ENCODE assay signal across 8 cellular contexts in genomic region chr7:6578114-6579084, GRCh38. TPM values are rescaled to one million over a fixed set of nuclear protein-coding genes. Genes with fewer than 3 reads are reported as not detected.
DNase-seq lines count a peak whose midpoint lies in the region; ATAC-seq and TF ChIP-seq lines count a peak whose summit lies in the region.

No MANE protein-coding gene starts in this region.

- H3K9me3 ChIP-seq in tibial artery, result no peaks in the 10 kb centered on the region

- H3K27me3 ChIP-seq in tibial artery, result no peaks in the 10 kb centered on the region

- peak overlapping the region; percentile 91 to 96 for H3K27ac ChIP-seq in tibial artery

- H3K9me3 Mint-ChIP-seq in activated T-cell treated with anti-CD3 and anti-CD28 coated beads, Interleukin-2, amount 50 U/mL, for 24 hours, result no peaks in the 10 kb centered on the region
- no peaks in the 10 kb centered on the region for H3K9me3 Mint-ChIP-seq in activated T-helper 2 cell treated with anti-CD3 and anti-CD28 coated beads, Interferon-gamma antibody, Interleukin-2, Interleukin-4, amounts not matched to agents 10 μg/mL and 5 μg/mL and 100 μg/mL, durations not matched to agents 14 hours and 24 hours and 36 hours

- no peak for TF ChIP-seq CTCF in tibial artery (IDR thresholded peaks at IDR 0.05)

- H3K36me3 Mint-ChIP-seq in activated T-cell treated with anti-CD3 and anti-CD28 coated beads, Interleukin-2, amount 50 U/mL, for 24 hours (ENCODE audit: low read depth), result peaks cover 44% of the 10 kb centered on the region
- peaks cover 32% of the 10 kb centered on the region for H3K36me3 Mint-ChIP-seq in activated T-helper 2 cell treated with anti-CD3 and anti-CD28 coated beads, Interferon-gamma antibody, Interleukin-2, Interleukin-4, amounts not matched to agents 10 μg/mL and 5 μg/mL and 100 μg/mL, durations not matched to agents 14 hours and 24 hours and 36 hours (ENCODE audit: low read depth)

- peak overlapping the region; percentile 93 for H3K27ac Mint-ChIP-seq in activated T-cell treated with anti-CD3 and anti-CD28 coated beads, Interleukin-2, amount 50 U/mL, for 24 hours
- peak overlapping the region; percentile 82 for H3K27ac Mint-ChIP-seq in activated T-helper 2 cell treated with anti-CD3 and anti-CD28 coated beads, Interferon-gamma antibody, Interleukin-2, Interleukin-4, amounts not matched to agents 10 μg/mL and 5 μg/mL and 100 μg/mL, durations not matched to agents 14 hours and 24 hours and 36 hours

- peaks cover 18 to 39% (median 24%) of the 10 kb centered on the region in 3 donors for H3K36me3 ChIP-seq in tibial artery

- peaks cover 0 to 13% (median 0%) of the 10 kb centered on the region in 4 donors for H3K4me1 ChIP-seq in tibial artery

- H3K4me3 Mint-ChIP-seq in activated T-cell treated with anti-CD3 and anti-CD28 coated beads, Interleukin-2, amount 50 U/mL, for 24 hours, result peak overlapping the region; percentile 84
- H3K4me3 Mint-ChIP-seq in activated T-helper 2 cell treated with anti-CD3 and anti-CD28 coated beads, Interferon-gamma antibody, Interleukin-2, Interleukin-4, amounts not matched to agents 10 μg/mL and 5 μg/mL and 100 μg/mL, durations not matched to agents 14 hours and 24 hours and 36 hours (ENCODE audit: low read depth), result peak overlapping the region; percentile 82

- no peaks in the 10 kb centered on the region for H3K27me3 Mint-ChIP-seq in activated T-cell treated with anti-CD3 and anti-CD28 coated beads, Interleukin-2, amount 50 U/mL, for 24 hours
- no peaks in the 10 kb centered on the region for H3K27me3 Mint-ChIP-seq in activated T-helper 2 cell treated with anti-CD3 and anti-CD28 coated beads, Interferon-gamma antibody, Interleukin-2, Interleukin-4, amounts not matched to agents 10 μg/mL and 5 μg/mL and 100 μg/mL, durations not matched to agents 14 hours and 24 hours and 36 hours (ENCODE audit: low read depth)

- peak overlapping the region; percentile 64 to 65 for H3K4me3 ChIP-seq in tibial artery

- H3K4me1 Mint-ChIP-seq in activated T-cell treated with anti-CD3 and anti-CD28 coated beads, Interleukin-2, amount 50 U/mL, for 24 hours (ENCODE audit: low read depth), result peaks cover 34% of the 10 kb centered on the region
- peaks cover 23% of the 10 kb centered on the region for H3K4me1 Mint-ChIP-seq in activated T-helper 2 cell treated with anti-CD3 and anti-CD28 coated beads, Interferon-gamma antibody, Interleukin-2, Interleukin-4, amounts not matched to agents 10 μg/mL and 5 μg/mL and 100 μg/mL, durations not matched to agents 14 hours and 24 hours and 36 hours (ENCODE audit: low read depth)

- DNase-seq in activated T-cell treated with anti-CD3 and anti-CD28 coated beads, Interleukin-2, amount 50 U/mL, for 24 hours, result no peak
- no peak for DNase-seq in activated T-cell treated with anti-CD3 and anti-CD28 coated beads, Interleukin-2, amount 50 U/mL, for 48 hours
- no peak for DNase-seq in activated T-helper 2 cell treated with anti-CD3 and anti-CD28 coated beads, Interferon-gamma antibody, Interleukin-2, Interleukin-4, amounts not matched to agents 10 μg/mL and 5 μg/mL and 100 μg/mL, durations not matched to agents 14 hours and 24 hours and 36 hours (ENCODE audit: low spot score)
- DNase-seq in kidney tubule cell (ENCODE audit: low spot score) (peak; percentile 44), tibial artery (no peak), NCI-H2029 treated with DMSO at 0.1 percent for 48 hours (lab: John Stamatoyannopoulos, UW) (no peak), OCI-M1 (lab: John Stamatoyannopoulos, UW) (no peak)

- no peak for ATAC-seq in GM18519 (IDR thresholded peaks at IDR 0.05; ENCODE audit: low FRiP score, unreplicated experiment)

- intact Hi-C loops in activated T-helper 2 cell treated with anti-CD3 and anti-CD28 coated beads, Interferon-gamma antibody, Interleukin-2, Interleukin-4, amounts not matched to agents 10 μg/mL and 5 μg/mL and 100 μg/mL, durations not matched to agents 14 hours and 24 hours and 36 hours (cut with micrococcal nuclease), result loop anchor here (5.0 kb wide), 1 partner anchor 129 kb away; the partner anchor contains the start of gene ZNF12
- intact Hi-C loops in tibial artery (cut with DNase I; ENCODE audit: low total_unique reads), result no loop called here

RNA-seq across cellular contexts. Expression of gene ZDHHC4, which starts 1.1 kb away (rescaled TPM):
- 23.9 and 29.9 TPM in 2 replicates for total RNA-seq in activated T-helper 2 cell treated with anti-CD3 and anti-CD28 coated beads, Interferon-gamma antibody, Interleukin-2, Interleukin-4, amounts not matched to agents 10 μg/mL and 5 μg/mL and 100 μg/mL, durations not matched to agents 14 hours and 24 hours and 36 hours

RNA-seq across cellular contexts. Expression of gene INTS15, which starts 11.4 kb away (rescaled TPM):
- 41.1 and 42.1 TPM in 2 replicates for total RNA-seq in activated T-helper 2 cell treated with anti-CD3 and anti-CD28 coated beads, Interferon-gamma antibody, Interleukin-2, Interleukin-4, amounts not matched to agents 10 μg/mL and 5 μg/mL and 100 μg/mL, durations not matched to agents 14 hours and 24 hours and 36 hours

RNA-seq across cellular contexts. Expression of gene GRID2IP, which starts 27.1 kb away (rescaled TPM):
- total RNA-seq in activated T-helper 2 cell treated with anti-CD3 and anti-CD28 coated beads, Interferon-gamma antibody, Interleukin-2, Interleukin-4, amounts not matched to agents 10 μg/mL and 5 μg/mL and 100 μg/mL, durations not matched to agents 14 hours and 24 hours and 36 hours, result 0.18 and 0.23 TPM in 2 replicates

RNA-seq across cellular contexts. Expression of gene ZNF853, which starts 37.0 kb away (rescaled TPM):
- 0.23 TPM in 2 replicates for total RNA-seq in activated T-helper 2 cell treated with anti-CD3 and anti-CD28 coated beads, Interferon-gamma antibody, Interleukin-2, Interleukin-4, amounts not matched to agents 10 μg/mL and 5 μg/mL and 100 μg/mL, durations not matched to agents 14 hours and 24 hours and 36 hours

RNA-seq across cellular contexts. Expression of gene ZNF316, which starts 58.7 kb away (rescaled TPM):
- total RNA-seq in activated T-helper 2 cell treated with anti-CD3 and anti-CD28 coated beads, Interferon-gamma antibody, Interleukin-2, Interleukin-4, amounts not matched to agents 10 μg/mL and 5 μg/mL and 100 μg/mL, durations not matched to agents 14 hours and 24 hours and 36 hours, result 21.9 and 24.6 TPM in 2 replicates
